In the genomic region with DNA sequence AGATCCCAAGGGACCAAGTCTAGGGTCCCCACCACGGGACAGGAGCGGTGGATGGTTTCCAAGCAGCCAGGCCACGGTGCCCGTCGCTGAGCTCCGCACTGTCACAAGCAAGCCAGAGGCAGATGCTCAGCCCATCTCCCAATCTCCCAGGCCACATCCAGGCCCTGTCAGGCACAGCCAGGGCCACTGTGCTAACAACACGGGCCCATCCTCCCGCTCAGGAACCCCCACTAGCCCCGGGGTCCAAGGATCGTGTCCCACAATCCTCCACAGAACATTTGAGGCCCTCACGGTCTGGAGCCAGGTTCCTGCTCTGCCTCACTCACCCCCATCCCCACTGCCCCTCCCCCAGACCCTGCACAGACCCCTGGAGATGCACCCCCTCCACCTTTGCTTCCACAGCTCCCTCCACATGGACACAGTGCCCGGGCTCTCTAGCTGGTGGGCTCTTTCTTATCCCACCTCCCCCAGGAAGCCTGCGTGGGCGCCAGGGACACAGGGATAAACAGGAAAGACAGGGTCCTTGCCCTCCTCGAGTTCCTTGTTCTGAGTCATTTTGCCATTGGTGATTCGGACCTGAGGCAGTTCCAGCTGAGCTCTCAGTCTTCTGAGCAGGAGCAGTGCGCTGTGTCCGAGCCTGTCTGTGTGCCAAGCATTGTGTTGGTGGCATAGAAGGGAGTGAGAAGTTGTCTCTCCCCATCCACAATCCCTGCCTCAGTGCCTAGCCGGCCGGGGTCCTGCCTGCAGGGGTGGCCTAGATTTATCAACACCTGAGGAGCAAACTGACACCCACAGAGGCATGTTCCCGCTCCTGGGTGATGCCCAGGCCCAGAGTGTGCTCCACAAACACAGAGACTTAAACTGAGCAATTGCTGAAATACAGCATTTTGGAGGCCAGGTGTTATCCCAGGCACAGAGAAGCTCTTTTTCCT, we compare ENCODE assay signal across 21 cellular contexts. TPM values are rescaled to one million over a fixed set of nuclear protein-coding genes. Genes with fewer than 3 reads are reported as not detected.
A peak's percentile ranks its signal among the peaks of the same experiment; 100 is the strongest.
DNase-seq lines count a peak whose midpoint lies in the region; ATAC-seq, FAIRE-seq and TF ChIP-seq lines count a peak whose summit lies in the region.
"Had no signal": no experiment of that assay in that cellular context is flagged by ENCODE, and none has a peak within 500 bp of the region (broad histone marks: within the 10 kb centered on the region; RNA-seq: fewer than 3 reads in every experiment).

No MANE protein-coding gene starts in this region.

- intact Hi-C loops in heart right ventricle (cut with DNase I) (loop anchor here in 4 of 10 donors (5.0 to 10.0 kb wide), 5 partner anchors 74 to 634 kb away; a partner anchor contains a TSS), upper lobe of right lung (cut with DNase I) (no loop called here)

- H3K27ac ChIP-seq in heart right ventricle (peak overlapping the region in 8 of 10 donors; percentile 19 to 76 (median 48)), right atrium auricular region (peak overlapping the region in 1 of 2 donors; percentile 35), upper lobe of right lung (peak overlapping the region; percentile 72)

- H3K27me3 ChIP-seq in heart right ventricle (peaks cover 0 to 53% (median 24%) of the 10 kb centered on the region in 7 donors), right atrium auricular region (peaks cover 0 to 4% of the 10 kb centered on the region in 2 donors), bronchial epithelial cell (ENCODE audit: control insufficient read depth, insufficient read depth, low read length) (peaks cover 17% of the 10 kb centered on the region), upper lobe of right lung (peaks cover 11% of the 10 kb centered on the region)

- no peak for FAIRE-seq in bronchial epithelial cell (lab: Jason Lieb, UNC)
- FAIRE-seq: A549, K562 had no signal

- no peak for DNase-seq in heart right ventricle
- DNase-seq in right atrium auricular region (ENCODE audit: low spot score), result no peak
- peak; percentile 22 for DNase-seq in bronchial epithelial cell (ENCODE audit: low read depth)
- peak; percentile 69 for DNase-seq in kidney tubule cell (ENCODE audit: low spot score)
- no peak for DNase-seq in upper lobe of right lung
- DNase-seq: activated CD4-positive, CD25-positive, alpha-beta regulatory T cell; activated T-cell treated with anti-CD3 and anti-CD28 coated beads, Interleukin-2, amount 50 U/mL, for 72 hours; NCI-H2081; SHP77 had no signal

- H3K9me3 ChIP-seq in heart right ventricle, result no peaks in the 10 kb centered on the region
- no peaks in the 10 kb centered on the region for H3K9me3 ChIP-seq in right atrium auricular region
- no peaks in the 10 kb centered on the region for H3K9me3 ChIP-seq in upper lobe of right lung
- H3K9me3 ChIP-seq: A549 had no signal

- ATAC-seq in heart right ventricle (no peak), upper lobe of right lung (no peak), HG03097 (IDR thresholded peaks at IDR 0.05; ENCODE audit: low FRiP score, unreplicated experiment) (no peak), HG02588 (IDR thresholded peaks at IDR 0.05; ENCODE audit: unreplicated experiment) (no peak), GM18861 (IDR thresholded peaks at IDR 0.05; ENCODE audit: unreplicated experiment) (no peak)
- ATAC-seq: natural killer cell treated with Interleukin-12 subunit alpha and Interleukin-12 subunit beta and Interleukin-15 and Interleukin-18, amount 100 ng/mL, for 72 hours; stimulated activated effector memory CD8-positive, alpha-beta T cell treated with anti-CD3 and anti-CD28 coated beads, Interleukin-12 subunit alpha, Interleukin-12 subunit beta, amount 100 ng/mL, for 72 hours had no signal

- H3K36me3 ChIP-seq in heart right ventricle (no peaks in the 10 kb centered on the region), right atrium auricular region (no peaks in the 10 kb centered on the region), bronchial epithelial cell (ENCODE audit: control insufficient read depth, insufficient read depth, low read length) (no peaks in the 10 kb centered on the region), upper lobe of right lung (no peaks in the 10 kb centered on the region)

- TF ChIP-seq CTCF in heart right ventricle (IDR thresholded peaks at IDR 0.05), result no peak
- no peak for TF ChIP-seq CTCF in right atrium auricular region (IDR thresholded peaks at IDR 0.05)
- TF ChIP-seq CTCF in bronchial epithelial cell (IDR thresholded peaks at IDR 0.05; ENCODE audit: insufficient read depth, low read length, severe bottlenecking), result no peak
- no peak for TF ChIP-seq CTCF in upper lobe of right lung (IDR thresholded peaks at IDR 0.05)

- WGBS in heart right ventricle, 2 donors, result 76 to 79% methylated on average over 21 of the region's 21 CpGs

- peaks cover 20 to 44% (median 34%) of the 10 kb centered on the region in 9 donors for H3K4me1 ChIP-seq in heart right ventricle
- peaks cover 0 to 51% of the 10 kb centered on the region in 2 donors for H3K4me1 ChIP-seq in right atrium auricular region
- peaks cover 30% of the 10 kb centered on the region for H3K4me1 ChIP-seq in upper lobe of right lung

- H3K4me3 ChIP-seq in heart right ventricle, result no peak overlapping the region
- H3K4me3 ChIP-seq in right atrium auricular region, result no peak overlapping the region
- no peak overlapping the region for H3K4me3 ChIP-seq in bronchial epithelial cell (ENCODE audit: low read depth, low read length)
- no peak overlapping the region for H3K4me3 ChIP-seq in upper lobe of right lung
- H3K4me3 ChIP-seq: A549, K562 had no signal

RNA-seq across cellular contexts. Expression of a gene that starts 7.0 kb away (rescaled TPM):
- total RNA-seq in heart right ventricle, result not detected
- polyA plus RNA-seq in heart right ventricle, result under 1 TPM in 1 of 2 donors, not detected in 1; 0.06 TPM
- total RNA-seq in right atrium auricular region, result not detected
- 0.26 TPM in 1 of 2 replicates, not detected in the other for total RNA-seq in bronchial epithelial cell
- 0.26 TPM for total RNA-seq in upper lobe of right lung
- total RNA-seq: activated naive CD4-positive, alpha-beta T cell treated with anti-CD3 and anti-CD28 coated beads, Interleukin-2, amount 50 U/mL, for 72 hours; activated T-cell treated with anti-CD3 and anti-CD28 coated beads, Interleukin-2, amount 50 U/mL, for 72 hours; epithelial cell of proximal tubule; K562; mesenteric fat pad; natural killer cell treated with Interleukin-12 subunit alpha and Interleukin-12 subunit beta and Interleukin-15 and Interleukin-18, amount 100 ng/mL, for 72 hours; NCI-H460 had no signal
- polyA plus RNA-seq: A549, CD14-positive monocyte, K562 had no signal

RNA-seq across cellular contexts. Expression of a gene that starts 17.2 kb away (rescaled TPM):
- total RNA-seq in heart right ventricle, result under 1 TPM in 2 of 10 donors, not detected in 8; 0.29 to 0.32 TPM
- polyA plus RNA-seq in heart right ventricle, result under 1 TPM in 1 of 2 donors, not detected in 1; 0.06 TPM
- under 1 TPM in 1 of 2 donors, not detected in 1; 0.31 TPM for total RNA-seq in right atrium auricular region
- total RNA-seq in bronchial epithelial cell, result 0.53 and 5.1 TPM in 2 replicates
- total RNA-seq in upper lobe of right lung, result 22.2 TPM
- total RNA-seq: activated naive CD4-positive, alpha-beta T cell treated with anti-CD3 and anti-CD28 coated beads, Interleukin-2, amount 50 U/mL, for 72 hours; activated T-cell treated with anti-CD3 and anti-CD28 coated beads, Interleukin-2, amount 50 U/mL, for 72 hours; K562; mesenteric fat pad; natural killer cell treated with Interleukin-12 subunit alpha and Interleukin-12 subunit beta and Interleukin-15 and Interleukin-18, amount 100 ng/mL, for 72 hours; NCI-H460 had no signal
- polyA plus RNA-seq: A549, CD14-positive monocyte had no signal

RNA-seq across cellular contexts. Expression of a gene that starts 44.5 kb away (rescaled TPM):
- total RNA-seq in heart right ventricle, result not detected
- polyA plus RNA-seq in heart right ventricle, result under 1 TPM in 1 of 2 donors, not detected in 1; 0.09 TPM
- not detected for total RNA-seq in right atrium auricular region
- total RNA-seq in bronchial epithelial cell, result not detected in 2 replicates
- not detected for total RNA-seq in upper lobe of right lung
- total RNA-seq: activated naive CD4-positive, alpha-beta T cell treated with anti-CD3 and anti-CD28 coated beads, Interleukin-2, amount 50 U/mL, for 72 hours; activated T-cell treated with anti-CD3 and anti-CD28 coated beads, Interleukin-2, amount 50 U/mL, for 72 hours; epithelial cell of proximal tubule; natural killer cell treated with Interleukin-12 subunit alpha and Interleukin-12 subunit beta and Interleukin-15 and Interleukin-18, amount 100 ng/mL, for 72 hours; NCI-H460 had no signal
- polyA plus RNA-seq: A549, CD14-positive monocyte, K562 had no signal

Comparison
In these comparisons a context has a peak if more than half of its experiments do, and no peak if none do; other contexts are left out.
1. DNase-seq: peak in bronchial epithelial cell (single experiment) and kidney tubule cell (single experiment); none in heart right ventricle (0 of 2), right atrium auricular region (single experiment) and upper lobe of right lung (single experiment).